In genomic region chr12:112833272-112833671, GRCh38 we compare ENCODE assay signal across 33 cellular contexts. TPM values are rescaled to one million over a fixed set of nuclear protein-coding genes. Genes with fewer than 3 reads are reported as not detected.
"Had no signal": no experiment of that assay in that cellular context is flagged by ENCODE, and none has a peak within 500 bp of the region (broad histone marks: within the 10 kb centered on the region; RNA-seq: fewer than 3 reads in every experiment).

No MANE protein-coding gene starts in this region.

- ATAC-seq: activated CD8-positive, alpha-beta T cell treated with anti-CD3 and anti-CD28 coated beads for 36 hours; activated T-cell treated with anti-CD3 and anti-CD28 coated beads, Interleukin-2, amount 50 U/mL, for 72 hours; activated T-helper 17 cell treated with anti-CD3 and anti-CD28 coated beads, Interleukin-2, amount 50 U/mL, for 72 hours had no signal

- FAIRE-seq: TTC549 had no signal

- H3K4me1 ChIP-seq: Peyer's patch had no signal

- H3K9me3 ChIP-seq: SJSA1, SK-N-SH had no signal

- H3K4me2 ChIP-seq: KMS-11, SK-N-SH had no signal

- H3K27ac ChIP-seq: brain microvascular endothelial cell, KMS-11, Peyer's patch, SJSA1 had no signal

- H3K4me3 ChIP-seq: Peyer's patch, SJSA1 had no signal

- DNase-seq: activated CD4-positive, alpha-beta T cell treated with anti-CD3 and anti-CD28 coated beads, Interleukin-2, amount 10 ng/mL, durations not matched to agents 24 days and 14 days; activated CD4-positive, alpha-beta T cell treated with anti-CD3 and anti-CD28 coated beads, Interleukin-2, amount 50 U/mL, for 4 hours; activated CD8-positive, alpha-beta T cell treated with anti-CD3 and anti-CD28 coated beads for 36 hours; activated effector memory CD4-positive, alpha-beta T cell treated with anti-CD3 and anti-CD28 coated beads, Interleukin-2, amount 50 U/mL, for 16 hours; activated naive CD4-positive, alpha-beta T cell; activated naive CD4-positive, alpha-beta T cell treated with anti-CD3 and anti-CD28 coated beads, Interleukin-2, amount 50 U/mL, for 16 hours; activated naive CD8-positive, alpha-beta T cell treated with anti-CD3 and anti-CD28 coated beads for 36 hours; activated T-cell treated with anti-CD3 and anti-CD28 coated beads, Interleukin-2, amount 50 U/mL, for 1 hour; activated T-cell treated with anti-CD3 and anti-CD28 coated beads, Interleukin-2, amount 50 U/mL, for 72 hours; amniotic stem cell; aorta; brain microvascular endothelial cell; MM.1S; MV-4-11; NCI-H1092; NCI-H1436 treated with DMSO at 0.1 percent for 48 hours; NCI-H1694 treated with DMSO at 0.1 percent for 48 hours; NCI-H2029; NCI-H345; NCI-H524 treated with DMSO at 0.1 percent for 48 hours; NCI-H748 treated with DMSO at 0.1 percent for 48 hours; NK-92 treated with Interleukin-12 subunit alpha and Interleukin-12 subunit beta, amount 100 ng/mL, for 24 hours; Peyer's patch; RPMI8226; SHP77 treated with DMSO at 0.1 percent for 48 hours; SK-N-SH had no signal

RNA-seq across cellular contexts. Expression of gene RPH3A, which starts 41.7 kb away (rescaled TPM):
- total RNA-seq: activated CD4-positive, alpha-beta T cell treated with anti-CD3 and anti-CD28 coated beads, Interleukin-2, amount 10 ng/mL, durations not matched to agents 24 days and 14 days; activated CD8-positive, alpha-beta memory T cell treated with anti-CD3 and anti-CD28 coated beads for 36 hours; activated CD8-positive, alpha-beta T cell treated with anti-CD3 and anti-CD28 coated beads for 36 hours; activated naive CD8-positive, alpha-beta T cell treated with anti-CD3 and anti-CD28 coated beads for 36 hours; activated T-cell treated with anti-CD3 and anti-CD28 coated beads, Interleukin-2, amount 50 U/mL, for 72 hours; activated T-helper 17 cell treated with anti-CD3 and anti-CD28 coated beads, Interleukin-2, amount 50 U/mL, for 72 hours; LHCN-M2; PC-3; Peyer's patch had no signal
- polyA plus RNA-seq: aorta had no signal
